34 cellular contexts compared by ENCODE assay signal in the genomic region with DNA sequence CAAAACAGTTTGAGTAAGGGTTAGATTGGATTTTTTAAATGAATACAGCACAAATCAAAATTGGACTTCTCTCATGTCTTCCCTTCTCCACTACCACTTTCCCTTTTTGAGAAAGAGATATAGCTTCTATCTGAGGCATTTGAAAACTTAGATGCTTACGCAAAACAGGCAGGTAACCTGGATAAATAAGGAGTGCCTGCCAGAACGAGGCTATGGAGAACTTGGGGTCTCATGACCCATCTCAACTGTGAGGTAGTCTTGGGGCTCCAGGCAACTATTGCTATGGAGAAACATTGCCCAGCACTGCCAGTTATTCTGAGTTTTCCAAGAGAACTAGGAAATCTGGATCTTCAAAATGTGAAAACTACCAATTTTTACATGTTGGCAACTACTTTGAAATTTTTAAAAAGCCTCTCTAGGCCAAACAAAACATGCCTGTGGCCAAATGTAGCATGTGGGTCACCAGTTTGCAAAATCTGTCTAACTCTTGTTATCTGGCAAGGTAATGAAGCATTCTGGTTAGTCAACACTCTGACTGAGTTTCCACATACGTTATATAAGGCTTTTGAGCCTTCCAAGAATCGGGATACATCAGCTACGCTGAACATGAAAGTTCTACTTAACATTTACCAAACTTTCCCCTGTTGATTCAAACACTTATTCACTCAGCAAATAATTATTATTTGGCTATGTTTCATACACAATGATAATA.
DNase-seq lines count a peak whose midpoint lies in the region; ATAC-seq and TF ChIP-seq lines count a peak whose summit lies in the region.
"Had no signal": no experiment of that assay in that cellular context is flagged by ENCODE, and none has a peak within 500 bp of the region (broad histone marks: within the 10 kb centered on the region; RNA-seq: fewer than 3 reads in every experiment).

No MANE protein-coding gene starts in this region.

- H3K4me3 Mint-ChIP-seq in MCF 10A (ENCODE audit: unreplicated experiment) = no peak overlapping the region
- no peak overlapping the region for H3K4me3 Mint-ChIP-seq in WTC11
- H3K4me3 Mint-ChIP-seq: activated CD8-positive, alpha-beta memory T cell treated with anti-CD3 and anti-CD28 coated beads, Interleukin-2, amount 10 ng/mL, durations not matched to agents 7 days and 5 days; activated naive CD8-positive, alpha-beta T cell treated with anti-CD3 and anti-CD28 coated beads, Interleukin-2, amount 50 U/mL, for 24 hours; CD4-positive, CD25-positive, alpha-beta regulatory T cell; GM23338; naive thymus-derived CD8-positive, alpha-beta T cell; stimulated activated effector memory CD8-positive, alpha-beta T cell treated with anti-CD3 and anti-CD28 coated beads, Interleukin-12 subunit alpha, Interleukin-12 subunit beta, amount 100 ng/mL, for 72 hours; T-helper 17 cell had no signal

- no peak overlapping the region for H3K27ac ChIP-seq in mammary epithelial cell (ENCODE audit: insufficient read depth, low read depth, low read length)
- H3K27ac ChIP-seq in left lung = no peak overlapping the region
- H3K27ac ChIP-seq: 22Rv1, heart right ventricle, lower lobe of right lung, psoas muscle, transverse colon had no signal

- intact Hi-C loops in MCF 10A (cut with micrococcal nuclease) (no loop called here), mammary epithelial cell (cut with micrococcal nuclease) (loop anchor here (10.0 kb wide), 1 partner anchor 1329 kb away; no protein-coding TSS in a partner anchor), left lung (cut with DNase I) (no loop called here)

- POLR2A ChIA-PET in MCF 10A (lab: Yijun Ruan, JAX) = interaction anchor here (1.1 to 1.3 kb wide), 3 partner anchors 17 to 316 kb away, joined by 3 to 4 read pairs (median 4); no protein-coding TSS in a partner anchor
- POLR2A ChIA-PET in WTC11 (lab: Charles Lee) = no interaction called here

- CTCF ChIA-PET in MCF 10A (lab: Yijun Ruan, JAX) = interaction anchor here (0.6 to 1.5 kb wide), 4 partner anchors 8 to 1768 kb away, joined by 3 to 11 read pairs (median 3); no protein-coding TSS in a partner anchor
- CTCF ChIA-PET in mammary epithelial cell (lab: Charles Lee; ENCODE audit: low non-redundant PET) = no interaction called here
- CTCF ChIA-PET in WTC11 (lab: Charles Lee) = no interaction called here

- H3K27me3 Mint-ChIP-seq in MCF 10A (ENCODE audit: insufficient read depth, unreplicated experiment) (no peaks in the 10 kb centered on the region), WTC11 (ENCODE audit: low read depth) (no peaks in the 10 kb centered on the region; the same call in 1 of the 2 replicates)
- H3K27me3 Mint-ChIP-seq: activated CD8-positive, alpha-beta memory T cell treated with anti-CD3 and anti-CD28 coated beads, Interleukin-2, amount 10 ng/mL, durations not matched to agents 7 days and 5 days; activated naive CD8-positive, alpha-beta T cell treated with anti-CD3 and anti-CD28 coated beads, Interleukin-2, amount 50 U/mL, for 24 hours; CD4-positive, CD25-positive, alpha-beta regulatory T cell; naive thymus-derived CD8-positive, alpha-beta T cell; T-helper 17 cell had no signal

- H3K9me3 Mint-ChIP-seq in MCF 10A (ENCODE audit: unreplicated experiment) = no peaks in the 10 kb centered on the region
- H3K9me3 Mint-ChIP-seq in WTC11 = no peaks in the 10 kb centered on the region
- H3K9me3 Mint-ChIP-seq: GM23338 had no signal

- H3K36me3 Mint-ChIP-seq in MCF 10A (ENCODE audit: insufficient read depth, unreplicated experiment) = no peaks in the 10 kb centered on the region
- no peaks in the 10 kb centered on the region for H3K36me3 Mint-ChIP-seq in WTC11
- H3K36me3 Mint-ChIP-seq: activated CD8-positive, alpha-beta memory T cell treated with anti-CD3 and anti-CD28 coated beads, Interleukin-2, amount 10 ng/mL, durations not matched to agents 7 days and 5 days; CD4-positive, CD25-positive, alpha-beta regulatory T cell; naive thymus-derived CD8-positive, alpha-beta T cell; stimulated activated effector memory CD8-positive, alpha-beta T cell treated with anti-CD3 and anti-CD28 coated beads, Interleukin-12 subunit alpha, Interleukin-12 subunit beta, amount 100 ng/mL, for 72 hours had no signal

- H3K4me1 ChIP-seq in mammary epithelial cell (ENCODE audit: insufficient read depth, low read length) (peaks cover 15% of the 10 kb centered on the region), left lung (no peaks in the 10 kb centered on the region)
- H3K4me1 ChIP-seq: heart right ventricle, lower lobe of right lung, psoas muscle, transverse colon had no signal

- H3K9me3 ChIP-seq in mammary epithelial cell (replicated peaks; ENCODE audit: insufficient read depth, low read length) = no peaks in the 10 kb centered on the region
- H3K9me3 ChIP-seq in left lung = peaks cover 0 to 2% of the 10 kb centered on the region in 2 donors
- H3K9me3 ChIP-seq: lower lobe of right lung, psoas muscle, transverse colon had no signal

- H3K9ac ChIP-seq in mammary epithelial cell (ENCODE audit: insufficient read depth, low read length) = no peak overlapping the region

- H3K4me2 ChIP-seq in mammary epithelial cell (ENCODE audit: insufficient read depth, low read depth, low read length) = no peak overlapping the region
- H3K4me2 ChIP-seq: GM23338 had no signal

- in situ Hi-C loops in mammary epithelial cell (cut with MboI; ENCODE audit: low sequenced_read_pairs in 2 of 2) = no loop called here

- H3K27me3 ChIP-seq in mammary epithelial cell (ENCODE audit: insufficient read depth, low read length) = no peaks in the 10 kb centered on the region
- H3K27me3 ChIP-seq in left lung = no peaks in the 10 kb centered on the region
- H3K27me3 ChIP-seq: heart right ventricle, transverse colon had no signal

- no peaks in the 10 kb centered on the region for H3K36me3 ChIP-seq in mammary epithelial cell (ENCODE audit: insufficient read depth, low read length)
- H3K36me3 ChIP-seq in left lung = no peaks in the 10 kb centered on the region
- H3K36me3 ChIP-seq: heart right ventricle, lower lobe of right lung, transverse colon had no signal

- H3K4me3 ChIP-seq in mammary epithelial cell (replicated peaks in 1 of 3; ENCODE audit: insufficient read depth in 1 of 3, low read depth in 2 of 3, low read length in 3 of 3) (no peak overlapping the region), left lung (no peak overlapping the region)
- H3K4me3 ChIP-seq: GM23338, heart right ventricle, lower lobe of right lung, psoas muscle, transverse colon had no signal

- TF ChIP-seq CTCF in MCF 10A (IDR thresholded peaks at IDR 0.05; ENCODE audit: unreplicated experiment) = no peak
- TF ChIP-seq CTCF in mammary epithelial cell (conservative IDR thresholded peaks at IDR 0.05 in 1 of 2, IDR thresholded peaks at IDR 0.05 in 1 of 2; ENCODE audit: extremely low read depth in 1 of 2, insufficient read depth in 1 of 2, low read depth in 1 of 2, low read length in 2 of 2) = no peak
- TF ChIP-seq CTCF in left lung (IDR thresholded peaks at IDR 0.05) = no peak
- no peak for TF ChIP-seq CTCF in WTC11 (IDR thresholded peaks at IDR 0.05)

- no peak overlapping the region for H2AFZ ChIP-seq in mammary epithelial cell (ENCODE audit: low read depth, low read length)
- H2AFZ ChIP-seq: GM23338 had no signal

- peak; percentile 46 for DNase-seq in MCF 10A (ENCODE audit: unreplicated experiment)
- no peak for DNase-seq in mammary epithelial cell
- DNase-seq in astrocyte of the hippocampus (ENCODE audit: low read depth, low spot score) = peak; percentile 75
- peak; percentile 61 for DNase-seq in left lobe of liver (ENCODE audit: low spot score)
- no peak for DNase-seq in left lung
- no peak for DNase-seq in WTC11 (ENCODE audit: low spot score)
- DNase-seq: activated CD4-positive, alpha-beta T cell treated with anti-CD3 and anti-CD28 coated beads, Interleukin-2, amount 50 U/mL, for 4 hours; activated CD8-positive, alpha-beta memory T cell treated with anti-CD3 and anti-CD28 coated beads, Interleukin-2, amount 10 ng/mL, durations not matched to agents 7 days and 5 days; activated gamma-delta T cell treated with Interleukin-2 at 50 U/mL for 16 hours; activated naive CD8-positive, alpha-beta T cell treated with anti-CD3 and anti-CD28 coated beads, Interleukin-2, amount 50 U/mL, for 24 hours; activated T-cell treated with anti-CD3 and anti-CD28 coated beads, Interleukin-2, amount 50 U/mL, for 48 hours; CD4-positive, CD25-positive, alpha-beta regulatory T cell; DMS79 treated with DMSO at 0.1 percent for 48 hours; effector CD4-positive, alpha-beta T cell; erythroblast; GF-D8; heart right ventricle; KG1; kidney; lower lobe of right lung; naive thymus-derived CD8-positive, alpha-beta T cell; NCI-H2029; NCI-H526; occipital lobe; psoas muscle; SHP77; T-helper 17 cell; transverse colon had no signal

- H4K20me1 ChIP-seq in mammary epithelial cell (ENCODE audit: insufficient read depth, low read length) = no peaks in the 10 kb centered on the region

- ATAC-seq in left lobe of liver = peak; percentile 72
- no peak for ATAC-seq in GM19035 (IDR thresholded peaks at IDR 0.05; ENCODE audit: unreplicated experiment)
- no peak for ATAC-seq in left lung
- no peak for ATAC-seq in WTC11
- ATAC-seq in GM19455 (IDR thresholded peaks at IDR 0.05; ENCODE audit: unreplicated experiment) = no peak
- ATAC-seq: activated CD8-positive, alpha-beta memory T cell treated with anti-CD3 and anti-CD28 coated beads, Interleukin-2, amount 10 ng/mL, durations not matched to agents 7 days and 5 days; activated naive CD8-positive, alpha-beta T cell treated with anti-CD3 and anti-CD28 coated beads, Interleukin-2, amount 50 U/mL, for 24 hours; GM23338; heart right ventricle; naive thymus-derived CD8-positive, alpha-beta T cell; Panc1; psoas muscle; stimulated activated effector memory CD8-positive, alpha-beta T cell treated with anti-CD3 and anti-CD28 coated beads, Interleukin-12 subunit alpha, Interleukin-12 subunit beta, amount 100 ng/mL, for 72 hours; T-helper 17 cell had no signal

- H3K27ac Mint-ChIP-seq in MCF 10A (ENCODE audit: low read depth, unreplicated experiment) (no peak overlapping the region), WTC11 (no peak overlapping the region)
- H3K27ac Mint-ChIP-seq: activated CD8-positive, alpha-beta memory T cell treated with anti-CD3 and anti-CD28 coated beads, Interleukin-2, amount 10 ng/mL, durations not matched to agents 7 days and 5 days; activated naive CD8-positive, alpha-beta T cell treated with anti-CD3 and anti-CD28 coated beads, Interleukin-2, amount 50 U/mL, for 24 hours; CD4-positive, CD25-positive, alpha-beta regulatory T cell; GM23338; naive thymus-derived CD8-positive, alpha-beta T cell; stimulated activated effector memory CD8-positive, alpha-beta T cell treated with anti-CD3 and anti-CD28 coated beads, Interleukin-12 subunit alpha, Interleukin-12 subunit beta, amount 100 ng/mL, for 72 hours; T-helper 17 cell had no signal

- dilution Hi-C loops in mammary epithelial cell (cut with HindIII; ENCODE audit: low sequenced_read_pairs) = no loop called here

- BruUV-seq in MCF 10A (replicated peaks; lab: Mats Ljungman, UMichigan) (no TSS peak), mammary epithelial cell (replicated peaks; lab: Mats Ljungman, UMichigan) (no TSS peak)

- 69% methylated on average over 5 of the region's 5 CpGs for WGBS in mammary epithelial cell (ENCODE audit: low coverage, missing lambda C conversion rate)

- no peaks in the 10 kb centered on the region for H3K79me2 ChIP-seq in mammary epithelial cell (ENCODE audit: insufficient read depth, low read length)

- H3K4me1 Mint-ChIP-seq in MCF 10A (ENCODE audit: insufficient read depth, unreplicated experiment) (peaks cover 18% of the 10 kb centered on the region), WTC11 (no peaks in the 10 kb centered on the region)
- H3K4me1 Mint-ChIP-seq: activated CD8-positive, alpha-beta memory T cell treated with anti-CD3 and anti-CD28 coated beads, Interleukin-2, amount 10 ng/mL, durations not matched to agents 7 days and 5 days; activated naive CD8-positive, alpha-beta T cell treated with anti-CD3 and anti-CD28 coated beads, Interleukin-2, amount 50 U/mL, for 24 hours; CD4-positive, CD25-positive, alpha-beta regulatory T cell; GM23338; naive thymus-derived CD8-positive, alpha-beta T cell; stimulated activated effector memory CD8-positive, alpha-beta T cell treated with anti-CD3 and anti-CD28 coated beads, Interleukin-12 subunit alpha, Interleukin-12 subunit beta, amount 100 ng/mL, for 72 hours; T-helper 17 cell had no signal

Comparison
In these comparisons a context has a peak if more than half of its experiments do, and no peak if none do; other contexts are left out.
1. DNase-seq: peak in MCF 10A (single experiment), astrocyte of the hippocampus (single experiment) and left lobe of liver (single experiment); none in mammary epithelial cell (single experiment), left lung (0 of 2) and WTC11 (single experiment).